ENCODE assay signal across 9 cellular contexts in the genomic region with DNA sequence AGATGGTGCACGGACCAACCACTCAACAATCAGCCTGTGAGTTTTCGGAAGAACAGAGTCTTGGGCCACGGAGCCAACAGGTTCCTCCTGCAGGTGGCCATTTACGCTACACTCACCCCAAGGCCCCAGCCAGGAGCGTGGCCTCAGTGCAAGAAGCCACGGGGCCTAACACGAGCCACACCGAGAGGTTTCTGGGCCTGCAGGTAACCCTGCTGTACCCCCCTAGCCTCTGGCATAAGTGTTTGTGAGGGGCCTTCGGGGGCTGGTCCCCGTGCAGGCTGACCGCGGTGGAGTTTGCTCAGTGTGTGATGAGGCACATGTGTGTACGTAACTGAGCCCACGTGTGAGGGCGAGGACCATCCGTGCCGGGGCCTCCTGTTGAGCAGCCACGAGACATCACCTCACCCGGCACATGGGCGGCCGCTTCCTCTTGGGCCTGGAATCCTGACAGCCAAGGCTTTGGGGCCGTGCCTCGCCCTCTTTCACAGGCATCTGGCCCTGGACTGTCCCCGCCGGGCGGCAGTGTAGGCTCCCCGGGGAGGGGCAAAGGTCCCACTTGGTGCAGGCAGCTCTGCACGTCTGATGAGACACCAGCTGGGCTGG.
DNase-seq lines count a peak whose midpoint lies in the region; ATAC-seq, FAIRE-seq and TF ChIP-seq lines count a peak whose summit lies in the region.
"Had no signal": no experiment of that assay in that cellular context is flagged by ENCODE, and none has a peak within 500 bp of the region (broad histone marks: within the 10 kb centered on the region; RNA-seq: fewer than 3 reads in every experiment).

No MANE protein-coding gene starts in this region.

- TF ChIP-seq POLR2A in GM12878 (IDR thresholded peaks at IDR 0.05; ENCODE audit: low read depth, low read length): no peak

- ATAC-seq in GM19372 (IDR thresholded peaks at IDR 0.05; ENCODE audit: low read depth, unreplicated experiment): peak; percentile 25
- ATAC-seq in HG03280 (IDR thresholded peaks at IDR 0.05; ENCODE audit: unreplicated experiment): peak; percentile 23
- ATAC-seq in GM12878: no peak
- no peak for ATAC-seq in foreskin keratinocyte
- ATAC-seq: Panc1 had no signal

- DNase-seq in GM12878 (ENCODE audit: low read depth, low spot score): no peak
- no peak for DNase-seq in NCI-H2107 treated with DMSO at 0.1 percent for 48 hours (lab: John Stamatoyannopoulos, UW; ENCODE audit: unreplicated experiment)
- DNase-seq in NCI-H82 treated with DMSO at 0.1 percent for 48 hours (lab: John Stamatoyannopoulos, UW; ENCODE audit: unreplicated experiment): no peak
- no peak for DNase-seq in foreskin keratinocyte
- DNase-seq in AG20443 (ENCODE audit: low spot score): no peak

- RAD21 ChIA-PET in GM12878 (lab: Charles Lee; ENCODE audit: unreplicated experiment): no interaction called here

- H3K4me3 ChIP-seq in GM12878 (peak overlapping the region; percentile 15; the same call in 1 of the 2 replicates), skin epidermis (peak overlapping the region in 5 of 7 experiments; percentile 2 to 24 (median 14))

- peak overlapping the region; percentile 66; the same call in 1 of the 2 replicates for H3K9ac ChIP-seq in GM12878 (ENCODE audit: control insufficient read depth, insufficient read depth, low read length)

- TF ChIP-seq CTCF in GM12878 (IDR thresholded peaks at IDR 0.05 in 2 of 3, conservative IDR thresholded peaks at IDR 0.05 in 1 of 3; ENCODE audit: control insufficient read depth in 2 of 3, extremely low read depth in 1 of 3, insufficient read depth in 1 of 3, low read depth in 3 of 3, low read length in 3 of 3) (no peak), foreskin keratinocyte (conservative IDR thresholded peaks at IDR 0.05) (no peak)

- peak overlapping the region; percentile 87 for H3K4me2 ChIP-seq in GM12878 (ENCODE audit: control insufficient read depth, insufficient read depth)

- no peaks in the 10 kb centered on the region for H4K20me1 ChIP-seq in GM12878 (ENCODE audit: control insufficient read depth, insufficient read depth)

- H3K79me2 ChIP-seq in GM12878 (ENCODE audit: control insufficient read depth, insufficient read depth, low read length): no peaks in the 10 kb centered on the region

- POLR2A ChIA-PET in GM12878 (lab: Charles Lee): no interaction called here

- peak overlapping the region; percentile 60 for H3K27ac ChIP-seq in GM12878 (ENCODE audit: control insufficient read depth, insufficient read depth)
- H3K27ac ChIP-seq in skin epidermis: peak overlapping the region in 14 of 21 experiments; percentile 3 to 84 (median 44)
- H3K27ac ChIP-seq in foreskin keratinocyte: no peak overlapping the region

- in situ Hi-C loops in GM12878 (cut with MboI): no loop called here

- CTCF ChIA-PET in GM12878 (lab: Yijun Ruan, JAX): no interaction called here

- BruUV-seq in GM12878 (replicated peaks; lab: Mats Ljungman, UMichigan): no TSS peak

- FAIRE-seq in GM12878 (lab: Jason Lieb, UNC): no peak

- peak overlapping the region; percentile 69 for H2AFZ ChIP-seq in GM12878 (ENCODE audit: control insufficient read depth, low read depth, low read length)

- no peaks in the 10 kb centered on the region; the same call in 2 of the 3 replicates for H3K9me3 ChIP-seq in GM12878 (replicated peaks; ENCODE audit: control insufficient read depth, insufficient read depth, low read length)

- no peaks in the 10 kb centered on the region for H3K36me3 ChIP-seq in GM12878 (ENCODE audit: control insufficient read depth in 2 of 2, insufficient read depth in 2 of 2, low read length in 1 of 2)

- TF ChIP-seq EP300 in GM12878 (IDR thresholded peaks at IDR 0.05; ENCODE audit: borderline replicate concordance in 1 of 2, control insufficient read depth in 1 of 2, low read depth in 2 of 2, low read length in 2 of 2): no peak

- intact Hi-C loops in GM12878 (cut with micrococcal nuclease; ENCODE audit: unreplicated experiment): no loop called here

- H3K4me1 ChIP-seq in GM12878 (ENCODE audit: control insufficient read depth, insufficient read depth, low read length) (peaks cover 16% of the 10 kb centered on the region), foreskin keratinocyte (no peaks in the 10 kb centered on the region)

- SMC1A ChIA-PET in GM12878 (lab: Charles Lee; ENCODE audit: uncharacterized antibody, unreplicated experiment): no interaction called here

- 28% methylated on average over 28 of the region's 28 CpGs for WGBS in GM12878 (ENCODE audit: insufficient coverage, insufficient replicate concordance, low lambda C conversion rate, missing lambda C conversion rate)

- TF ChIP-seq RAD21 in GM12878 (IDR thresholded peaks at IDR 0.05; ENCODE audit: insufficient read depth, low read depth, low read length): no peak

- no peaks in the 10 kb centered on the region for H3K27me3 ChIP-seq in GM12878 (replicated peaks in 1 of 2; ENCODE audit: control insufficient read depth in 2 of 2, insufficient read depth in 2 of 2, low read length in 1 of 2)
- no peaks in the 10 kb centered on the region for H3K27me3 ChIP-seq in foreskin keratinocyte

TF ChIP-seq in GM12878, 131 proteins besides CTCF, POLR2A, EP300 and RAD21:
- no peak for TF ChIP-seq HDAC6 (IDR thresholded peaks at IDR 0.05; ENCODE audit: unreplicated experiment)
- TF ChIP-seq, protein P1, sequence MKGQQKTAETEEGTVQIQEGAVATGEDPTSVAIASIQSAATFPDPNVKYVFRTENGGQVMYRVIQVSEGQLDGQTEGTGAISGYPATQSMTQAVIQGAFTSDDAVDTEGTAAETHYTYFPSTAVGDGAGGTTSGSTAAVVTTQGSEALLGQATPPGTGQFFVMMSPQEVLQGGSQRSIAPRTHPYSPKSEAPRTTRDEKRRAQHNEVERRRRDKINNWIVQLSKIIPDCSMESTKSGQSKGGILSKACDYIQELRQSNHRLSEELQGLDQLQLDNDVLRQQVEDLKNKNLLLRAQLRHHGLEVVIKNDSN (IDR thresholded peaks at IDR 0.05; ENCODE audit: borderline replicate concordance, extremely low read length, insufficient read depth, low read depth, low read length): peak; percentile 23

Comparison
In these comparisons a context has a peak if more than half of its experiments do, and no peak if none do; other contexts are left out.
1. ATAC-seq: peak in GM19372 (single experiment) and HG03280 (single experiment); none in GM12878 (single experiment) and foreskin keratinocyte (single experiment).